In the genomic region with DNA sequence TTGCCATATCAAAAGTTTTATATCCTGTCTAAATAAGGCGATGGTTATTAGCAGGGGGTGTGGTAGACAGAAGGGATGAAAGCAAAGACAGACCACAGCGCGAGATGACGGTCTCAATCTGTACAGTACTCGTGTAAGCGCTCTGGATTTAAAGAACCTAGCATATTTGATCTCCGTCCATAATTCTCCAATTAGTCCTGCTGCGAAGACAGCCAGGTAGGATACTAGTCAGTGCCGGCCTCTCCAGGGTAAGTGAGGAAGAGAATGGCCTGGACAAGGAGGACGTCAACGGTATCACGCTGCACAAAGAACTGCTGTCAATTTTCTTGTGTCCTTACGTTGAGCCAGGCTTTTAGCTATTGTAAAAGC, we compare ENCODE assay signal across 8 cellular contexts. TPM values are rescaled to one million over a fixed set of nuclear protein-coding genes. Genes with fewer than 3 reads are reported as not detected.
A peak's percentile ranks its signal among the peaks of the same experiment; 100 is the strongest.
DNase-seq lines count a peak whose midpoint lies in the region; ATAC-seq and TF ChIP-seq lines count a peak whose summit lies in the region.

No MANE protein-coding gene starts in this region.

- peaks cover 1% of the 10 kb centered on the region for H3K79me1 ChIP-seq in mesendoderm (ENCODE audit: low read length)

- H4K5ac ChIP-seq in mesendoderm (ENCODE audit: low read length), result no peak overlapping the region

- H3K27ac ChIP-seq in breast epithelium, result no peak overlapping the region
- peak overlapping the region; percentile 52 for H3K27ac ChIP-seq in mesendoderm (ENCODE audit: low read depth, low read length)

- no peak overlapping the region for H2BK120ac ChIP-seq in mesendoderm (ENCODE audit: low read depth, low read length)

- H3K4me3 ChIP-seq in NB4 (ENCODE audit: low read depth, low read length) (peak overlapping the region; percentile 97), breast epithelium (peak overlapping the region; percentile 61 to 77 (median 70)), mesendoderm (ENCODE audit: low read length) (peak overlapping the region; percentile 77)

- H2BK5ac ChIP-seq in mesendoderm (ENCODE audit: low read length), result peak overlapping the region; percentile 54

- H3K18ac ChIP-seq in mesendoderm (ENCODE audit: low read length), result peak overlapping the region; percentile 51

- H3K56ac ChIP-seq in mesendoderm (ENCODE audit: low read length), result peak overlapping the region; percentile 90

- H3K4me2 ChIP-seq in mesendoderm (ENCODE audit: low read length), result peak overlapping the region; percentile 70

- peak overlapping the region; percentile 7 for H3K4ac ChIP-seq in mesendoderm (ENCODE audit: low read depth, low read length)

- no peaks in the 10 kb centered on the region for H3K27me3 ChIP-seq in breast epithelium
- no peaks in the 10 kb centered on the region for H3K27me3 ChIP-seq in mesendoderm (ENCODE audit: insufficient read depth, low read length, poor library complexity)

- no peak overlapping the region for H2AK5ac ChIP-seq in mesendoderm (ENCODE audit: low read length)

- peak; percentile 18 for ATAC-seq in GM21526 (IDR thresholded peaks at IDR 0.05; ENCODE audit: low FRiP score, unreplicated experiment)
- no peak for ATAC-seq in HG03565 (IDR thresholded peaks at IDR 0.05; ENCODE audit: unreplicated experiment)

- no peak overlapping the region for H4K8ac ChIP-seq in mesendoderm (ENCODE audit: low read depth, low read length)

- H2BK15ac ChIP-seq in mesendoderm (replicated peaks; ENCODE audit: low read depth), result no peak overlapping the region

- H3K79me2 ChIP-seq in mesendoderm (ENCODE audit: control insufficient read depth, insufficient read depth, low read length), result peaks cover 9% of the 10 kb centered on the region

- H3K23ac ChIP-seq in mesendoderm (ENCODE audit: low read length), result no peak overlapping the region

- H3K4me1 ChIP-seq in breast epithelium, result no peaks in the 10 kb centered on the region
- H3K4me1 ChIP-seq in mesendoderm (ENCODE audit: control insufficient read depth, low read depth, low read length), result peaks cover 3% of the 10 kb centered on the region

- no peaks in the 10 kb centered on the region for H3K9me3 ChIP-seq in breast epithelium

- H3K36me3 ChIP-seq in breast epithelium, result no peaks in the 10 kb centered on the region
- no peaks in the 10 kb centered on the region for H3K36me3 ChIP-seq in mesendoderm (ENCODE audit: control insufficient read depth, insufficient read depth, low read length)

- no CpG with 5 or more reads among the region's 13 CpGs for WGBS in mesendoderm (ENCODE audit: extremely low coverage, insufficient coverage, low lambda C conversion rate)

- TF ChIP-seq CTCF in NB4 (IDR thresholded peaks at IDR 0.05; ENCODE audit: low read depth, low read length), result no peak
- no peak for TF ChIP-seq CTCF in breast epithelium (IDR thresholded peaks at IDR 0.05)

- intact Hi-C loops in breast epithelium (cut with DNase I; ENCODE audit: low total_unique reads), result no loop called here

- DNase-seq in NCI-H1417 (lab: John Stamatoyannopoulos, UW) (peak; percentile 18 to 79 (median 62)), NCI-H1417 treated with DMSO at 0.1 percent for 48 hours (lab: John Stamatoyannopoulos, UW) (no peak), NB4 (ENCODE audit: low read depth) (no peak), breast epithelium (ENCODE audit: low spot score in 2 of 2) (no peak), mesendoderm (peak; percentile 47), CD1c-positive myeloid dendritic cell (ENCODE audit: extremely low spot score) (no peak)

- peak overlapping the region; percentile 85 for H3K9ac ChIP-seq in mesendoderm (ENCODE audit: low read length)

- TF ChIP-seq POLR2A in NB4 (IDR thresholded peaks at IDR 0.05; ENCODE audit: extremely low read depth, insufficient read length), result no peak
- TF ChIP-seq POLR2A in breast epithelium (IDR thresholded peaks at IDR 0.05), result no peak

RNA-seq across cellular contexts. Expression of gene SGO1, which starts 0.7 kb away (rescaled TPM):
- 1 to 10 TPM in 1 of 3 donors, under 1 TPM in 1, not detected in 1; 0.80 to 1.5 TPM for total RNA-seq in breast epithelium
- 32.5 TPM for polyA plus RNA-seq in mesendoderm (2013, experiment 1 of 2)
- 33.5 TPM for polyA plus RNA-seq in mesendoderm (2013, experiment 2 of 2)

Comparison
In these comparisons a context has a peak if more than half of its experiments do, and no peak if none do; other contexts are left out.
1. DNase-seq: peak in NCI-H1417 (3 of 3) and mesendoderm (single experiment); none in NCI-H1417 treated with DMSO at 0.1 percent for 48 hours (single experiment), NB4 (single experiment), breast epithelium (0 of 2) and CD1c-positive myeloid dendritic cell (single experiment).
2. Peak in every context shown above with its lines, with median percentiles within 50 percentile points of each other: H3K4me3 ChIP-seq.